ENCODE assay signal across 16 cellular contexts in genomic region chr12:46233418-46233817, GRCh38. TPM values are rescaled to one million over a fixed set of nuclear protein-coding genes. Genes with fewer than 3 reads are reported as not detected.
DNase-seq lines count a peak whose midpoint lies in the region; ATAC-seq, FAIRE-seq and TF ChIP-seq lines count a peak whose summit lies in the region.
"Had no signal": no experiment of that assay in that cellular context is flagged by ENCODE, and none has a peak within 500 bp of the region (broad histone marks: within the 10 kb centered on the region; RNA-seq: fewer than 3 reads in every experiment).

No MANE protein-coding gene starts in this region.

- H3K27me3 Mint-ChIP-seq in activated naive CD4-positive, alpha-beta T cell treated with anti-CD3 and anti-CD28 coated beads, Interleukin-2, amount 50 U/mL, for 24 hours, result no peaks in the 10 kb centered on the region
- H3K27me3 Mint-ChIP-seq: activated CD4-positive, alpha-beta memory T cell treated with anti-CD3 and anti-CD28 coated beads for 36 hours had no signal

- no peak for TF ChIP-seq CTCF in Loucy (conservative IDR thresholded peaks at IDR 0.05; ENCODE audit: low read length)
- no peak for TF ChIP-seq CTCF in VCaP (conservative IDR thresholded peaks at IDR 0.05)
- TF ChIP-seq CTCF in pancreas (IDR thresholded peaks at IDR 0.05), result no peak

- H3K27ac ChIP-seq in VCaP, result peak overlapping the region; percentile 35
- H3K27ac ChIP-seq in pancreas, result no peak overlapping the region
- H3K27ac ChIP-seq in SJCRH30, result no peak overlapping the region
- H3K27ac ChIP-seq: KMS-11 had no signal

- no peak for DNase-seq in activated naive CD4-positive, alpha-beta T cell treated with anti-CD3 and anti-CD28 coated beads, Interleukin-2, amount 50 U/mL, for 16 hours
- DNase-seq in pancreas, result peak in 3 of 6 donors; percentile 34 to 47 (median 36)
- no peak for DNase-seq in SIG-M5 treated with dmso at 0.1 percent for 504 hours (lab: John Stamatoyannopoulos, UW; ENCODE audit: unreplicated experiment)
- no peak for DNase-seq in cerebellar cortex (ENCODE audit: low spot score)
- no peak for DNase-seq in SJCRH30
- DNase-seq: activated CD4-positive, alpha-beta memory T cell treated with anti-CD3 and anti-CD28 coated beads for 36 hours; amygdala; GF-D8; NCI-H1436 treated with DMSO at 0.1 percent for 48 hours; NCI-H446 treated with DMSO at 0.1 percent for 48 hours had no signal

- FAIRE-seq in pancreas (lab: Jason Lieb, UNC), result no peak
- FAIRE-seq: frontal cortex, H1 had no signal

- intact Hi-C loops in pancreas (cut with DNase I), result no loop called here

- no peaks in the 10 kb centered on the region for H3K9me3 Mint-ChIP-seq in activated naive CD4-positive, alpha-beta T cell treated with anti-CD3 and anti-CD28 coated beads, Interleukin-2, amount 50 U/mL, for 24 hours
- H3K9me3 Mint-ChIP-seq: activated CD4-positive, alpha-beta memory T cell treated with anti-CD3 and anti-CD28 coated beads for 36 hours had no signal

- H4K20me1 ChIP-seq in Loucy (ENCODE audit: insufficient read depth, low read length, poor library complexity, severe bottlenecking), result peaks cover 62% of the 10 kb centered on the region

- peaks cover 54% of the 10 kb centered on the region for H3K36me3 Mint-ChIP-seq in activated naive CD4-positive, alpha-beta T cell treated with anti-CD3 and anti-CD28 coated beads, Interleukin-2, amount 50 U/mL, for 24 hours

- H3K4me3 ChIP-seq in Loucy (ENCODE audit: low read length, poor library complexity, severe bottlenecking), result peak overlapping the region; percentile 15
- no peak overlapping the region for H3K4me3 ChIP-seq in pancreas
- H3K4me3 ChIP-seq in SJCRH30, result no peak overlapping the region

- no peaks in the 10 kb centered on the region for H3K9me2 ChIP-seq in Loucy (replicated peaks; ENCODE audit: low read depth, low read length)

- peaks cover 23% of the 10 kb centered on the region for H3K4me1 ChIP-seq in Loucy (ENCODE audit: insufficient read depth, low read length, poor library complexity, severe bottlenecking)
- peaks cover 0 to 9% (median 5%) of the 10 kb centered on the region in 3 donors for H3K4me1 ChIP-seq in pancreas
- H3K4me1 ChIP-seq in SJCRH30, result no peaks in the 10 kb centered on the region

- peaks cover 92% of the 10 kb centered on the region for H3K79me2 ChIP-seq in Loucy (ENCODE audit: insufficient read depth, low read length)

- no peaks in the 10 kb centered on the region for H3F3A ChIP-seq in Loucy (ENCODE audit: low read depth)

- 3 to 42% methylated on average over 2 of the region's 2 CpGs for WGBS in pancreas, 2 donors

- peaks cover 66% of the 10 kb centered on the region; the same call in 1 of the 2 replicates for H3K36me3 ChIP-seq in Loucy (ENCODE audit: insufficient read depth, low read length)
- H3K36me3 ChIP-seq in pancreas, result no peaks in the 10 kb centered on the region
- peaks cover 70% of the 10 kb centered on the region for H3K36me3 ChIP-seq in SJCRH30

- H3K4me1 Mint-ChIP-seq in activated naive CD4-positive, alpha-beta T cell treated with anti-CD3 and anti-CD28 coated beads, Interleukin-2, amount 50 U/mL, for 24 hours, result peaks cover 84% of the 10 kb centered on the region

- no peak overlapping the region for H3K4me3 Mint-ChIP-seq in activated naive CD4-positive, alpha-beta T cell treated with anti-CD3 and anti-CD28 coated beads, Interleukin-2, amount 50 U/mL, for 24 hours
- H3K4me3 Mint-ChIP-seq: activated CD4-positive, alpha-beta memory T cell treated with anti-CD3 and anti-CD28 coated beads for 36 hours had no signal

- H2AFZ ChIP-seq in Loucy (ENCODE audit: low read length), result no peak overlapping the region

- H3K27me3 ChIP-seq in Loucy (ENCODE audit: insufficient read depth, low read length, poor library complexity, severe bottlenecking) (no peaks in the 10 kb centered on the region), pancreas (no peaks in the 10 kb centered on the region), SJCRH30 (no peaks in the 10 kb centered on the region)

- H3K9me3 ChIP-seq in Loucy (ENCODE audit: insufficient read depth, low read depth, low read length), result no peaks in the 10 kb centered on the region
- no peaks in the 10 kb centered on the region for H3K9me3 ChIP-seq in pancreas
- no peaks in the 10 kb centered on the region for H3K9me3 ChIP-seq in SJCRH30 (replicated peaks)

- peak overlapping the region; percentile 60 for H3K4me2 ChIP-seq in Loucy (ENCODE audit: low read depth, low read length, poor library complexity, severe bottlenecking)
- H3K4me2 ChIP-seq: KMS-11 had no signal

- no peak overlapping the region for H3K9ac ChIP-seq in Loucy (ENCODE audit: low read depth, low read length, poor library complexity, severe bottlenecking)
- H3K9ac ChIP-seq: KMS-11 had no signal

- ATAC-seq in pancreas, result peak; percentile 66 to 98 (median 88)

- peak overlapping the region; percentile 84 for H3K27ac Mint-ChIP-seq in activated naive CD4-positive, alpha-beta T cell treated with anti-CD3 and anti-CD28 coated beads, Interleukin-2, amount 50 U/mL, for 24 hours
- H3K27ac Mint-ChIP-seq: activated CD4-positive, alpha-beta memory T cell treated with anti-CD3 and anti-CD28 coated beads for 36 hours had no signal

RNA-seq across cellular contexts. Expression of gene SLC38A1, which starts 35.4 kb away (rescaled TPM):
- total RNA-seq in pancreas, result 10 to 100 TPM; 19.8 to 78.8 (median 28.6) TPM
- 1 to 10 TPM; 5.7 to 6.7 TPM for polyA plus RNA-seq in pancreas
- 167 and 195 TPM in 2 replicates for total RNA-seq in SJCRH30 (2014; rRNA removed; shearing (Covaris generic))
